29 cellular contexts compared by ENCODE assay signal in the genomic region with DNA sequence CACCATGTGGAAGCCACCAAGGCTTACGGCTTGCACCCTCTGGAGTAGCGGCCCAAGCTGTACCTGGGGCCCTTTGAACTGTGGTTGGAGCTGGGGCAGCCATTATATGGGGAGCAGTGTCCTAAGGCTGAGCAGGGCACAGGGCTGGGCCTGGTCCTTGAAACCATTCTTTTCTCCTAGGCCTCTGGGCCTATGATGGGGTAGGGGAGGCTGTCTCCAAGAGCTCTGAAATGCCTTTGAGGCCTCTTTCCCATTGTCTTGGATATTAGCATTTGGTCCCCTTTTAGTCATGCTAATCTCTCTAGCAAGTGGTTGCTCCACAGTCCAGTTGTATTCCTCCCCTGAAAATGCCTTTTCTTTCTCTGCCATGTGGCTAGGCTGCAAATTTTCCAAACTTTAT.
"Had no signal": no experiment of that assay in that cellular context is flagged by ENCODE, and none has a peak within 500 bp of the region (broad histone marks: within the 10 kb centered on the region; RNA-seq: fewer than 3 reads in every experiment).

No MANE protein-coding gene starts in this region.

- H3K4me3 Mint-ChIP-seq: activated CD4-positive, alpha-beta memory T cell treated with anti-CD3 and anti-CD28 coated beads, Interleukin-2, amount 10 ng/mL, durations not matched to agents 7 days and 5 days; activated CD4-positive, alpha-beta T cell treated with anti-CD3 and anti-CD28 coated beads, Interleukin-2, amount 10 ng/mL, durations not matched to agents 7 days and 5 days; activated naive CD4-positive, alpha-beta T cell treated with anti-CD3 and anti-CD28 coated beads, Interleukin-2, amount 10 ng/mL, durations not matched to agents 7 days and 5 days; activated T-cell treated with anti-CD3 and anti-CD28 coated beads, Interleukin-2, amount 50 U/mL, for 24 hours; activated T-cell treated with anti-CD3 and anti-CD28 coated beads, Interleukin-2, amount 50 U/mL, for 72 hours; effector memory CD8-positive, alpha-beta T cell had no signal

- H3K9me3 Mint-ChIP-seq: activated CD4-positive, alpha-beta memory T cell treated with anti-CD3 and anti-CD28 coated beads, Interleukin-2, amount 10 ng/mL, durations not matched to agents 7 days and 5 days; activated CD4-positive, alpha-beta T cell treated with anti-CD3 and anti-CD28 coated beads, Interleukin-2, amount 10 ng/mL, durations not matched to agents 7 days and 5 days; activated naive CD4-positive, alpha-beta T cell treated with anti-CD3 and anti-CD28 coated beads, Interleukin-2, amount 10 ng/mL, durations not matched to agents 7 days and 5 days; activated naive CD4-positive, alpha-beta T cell treated with anti-CD3 and anti-CD28 coated beads, Interleukin-2, amount 50 U/mL, for 72 hours; activated T-cell treated with anti-CD3 and anti-CD28 coated beads, Interleukin-2, amount 50 U/mL, for 24 hours; effector memory CD8-positive, alpha-beta T cell had no signal

- H3K27me3 Mint-ChIP-seq: activated CD4-positive, alpha-beta memory T cell treated with anti-CD3 and anti-CD28 coated beads, Interleukin-2, amount 10 ng/mL, durations not matched to agents 7 days and 5 days; activated CD4-positive, alpha-beta T cell treated with anti-CD3 and anti-CD28 coated beads, Interleukin-2, amount 10 ng/mL, durations not matched to agents 7 days and 5 days; activated naive CD4-positive, alpha-beta T cell treated with anti-CD3 and anti-CD28 coated beads, Interleukin-2, amount 10 ng/mL, durations not matched to agents 7 days and 5 days; effector memory CD8-positive, alpha-beta T cell had no signal

- H3K4me3 ChIP-seq: body of pancreas, esophagus muscularis mucosa, gastrocnemius medialis, heart left ventricle had no signal

- H3K36me3 Mint-ChIP-seq: activated naive CD4-positive, alpha-beta T cell treated with anti-CD3 and anti-CD28 coated beads, Interleukin-2, amount 10 ng/mL, durations not matched to agents 7 days and 5 days; activated naive CD4-positive, alpha-beta T cell treated with anti-CD3 and anti-CD28 coated beads, Interleukin-2, amount 50 U/mL, for 72 hours had no signal

- H3K4me1 ChIP-seq: body of pancreas, esophagus muscularis mucosa, foreskin keratinocyte, gastrocnemius medialis, heart left ventricle had no signal

- FAIRE-seq: colon had no signal

- H3K27ac Mint-ChIP-seq: activated CD4-positive, alpha-beta memory T cell treated with anti-CD3 and anti-CD28 coated beads, Interleukin-2, amount 10 ng/mL, durations not matched to agents 7 days and 5 days; activated CD4-positive, alpha-beta T cell treated with anti-CD3 and anti-CD28 coated beads, Interleukin-2, amount 10 ng/mL, durations not matched to agents 7 days and 5 days; activated naive CD4-positive, alpha-beta T cell treated with anti-CD3 and anti-CD28 coated beads, Interleukin-2, amount 10 ng/mL, durations not matched to agents 7 days and 5 days; activated naive CD4-positive, alpha-beta T cell treated with anti-CD3 and anti-CD28 coated beads, Interleukin-2, amount 50 U/mL, for 72 hours; activated T-cell treated with anti-CD3 and anti-CD28 coated beads, Interleukin-2, amount 50 U/mL, for 24 hours; activated T-cell treated with anti-CD3 and anti-CD28 coated beads, Interleukin-2, amount 50 U/mL, for 72 hours; effector memory CD8-positive, alpha-beta T cell had no signal

- H3K36me3 ChIP-seq: esophagus muscularis mucosa, gastrocnemius medialis, heart left ventricle had no signal

- H3K27me3 ChIP-seq: body of pancreas, esophagus muscularis mucosa, foreskin keratinocyte, gastrocnemius medialis had no signal

- DNase-seq: activated CD4-positive, alpha-beta memory T cell treated with anti-CD3 and anti-CD28 coated beads, Interleukin-2, amount 10 ng/mL, durations not matched to agents 7 days and 5 days; activated CD4-positive, alpha-beta T cell treated with anti-CD3 and anti-CD28 coated beads for 1 hour; activated CD4-positive, alpha-beta T cell treated with anti-CD3 and anti-CD28 coated beads for 4 hours; activated CD4-positive, alpha-beta T cell treated with anti-CD3 and anti-CD28 coated beads, Interleukin-2, amount 10 ng/mL, durations not matched to agents 7 days and 5 days; activated CD4-positive, alpha-beta T cell treated with anti-CD3 and anti-CD28 coated beads, Interleukin-2, amount 50 U/mL, for 4 hours; activated CD8-positive, alpha-beta memory T cell treated with anti-CD3 and anti-CD28 coated beads, Interleukin-2, amount 50 U/mL, for 48 hours; activated gamma-delta T cell; activated naive CD4-positive, alpha-beta T cell; activated naive CD4-positive, alpha-beta T cell treated with anti-CD3 and anti-CD28 coated beads, Interleukin-2, amount 10 ng/mL, durations not matched to agents 7 days and 5 days; activated T-cell treated with anti-CD3 and anti-CD28 coated beads for 4 hours; activated T-cell treated with anti-CD3 and anti-CD28 coated beads, Interleukin-2, amount 50 U/mL, for 24 hours; activated T-cell treated with anti-CD3 and anti-CD28 coated beads, Interleukin-2, amount 50 U/mL, for 72 hours; amniotic stem cell; anterior cingulate cortex; body of pancreas; caudate nucleus; cortex of kidney; dermis blood vessel endothelial cell; effector CD4-positive, alpha-beta T cell; effector memory CD8-positive, alpha-beta T cell; erythroblast; foreskin keratinocyte; gastrocnemius medialis; glutamatergic neuron; heart left ventricle; T-helper 2 cell had no signal

- H3K9me3 ChIP-seq: body of pancreas, esophagus muscularis mucosa, gastrocnemius medialis, heart left ventricle had no signal

- H3K4me1 Mint-ChIP-seq: activated CD4-positive, alpha-beta memory T cell treated with anti-CD3 and anti-CD28 coated beads, Interleukin-2, amount 10 ng/mL, durations not matched to agents 7 days and 5 days; activated CD4-positive, alpha-beta T cell treated with anti-CD3 and anti-CD28 coated beads, Interleukin-2, amount 10 ng/mL, durations not matched to agents 7 days and 5 days; activated naive CD4-positive, alpha-beta T cell treated with anti-CD3 and anti-CD28 coated beads, Interleukin-2, amount 10 ng/mL, durations not matched to agents 7 days and 5 days had no signal

- ATAC-seq: activated naive CD4-positive, alpha-beta T cell treated with anti-CD3 and anti-CD28 coated beads, Interleukin-2, amount 50 U/mL, for 72 hours; activated T-cell treated with anti-CD3 and anti-CD28 coated beads, Interleukin-2, amount 50 U/mL, for 72 hours; body of pancreas; effector memory CD8-positive, alpha-beta T cell; foreskin keratinocyte; gastrocnemius medialis; heart left ventricle had no signal

- H3K27ac ChIP-seq: body of pancreas, esophagus muscularis mucosa, foreskin keratinocyte, gastrocnemius medialis, heart left ventricle had no signal
